Comparison of ENCODE assay signal across 22 cellular contexts in genomic region chr12:91920740-91921139, GRCh38.
"Had no signal": no experiment of that assay in that cellular context is flagged by ENCODE, and none has a peak within 500 bp of the region (broad histone marks: within the 10 kb centered on the region; RNA-seq: fewer than 3 reads in every experiment).

No MANE protein-coding gene starts in this region.

- H3K27ac Mint-ChIP-seq: activated T-helper 1 cell treated with anti-CD3 and anti-CD28 coated beads, Interleukin-12 subunit alpha, Interleukin-12 subunit beta, Interleukin-2, Interleukin-4 antibody, amounts not matched to agents 30 ng/mL and 10 ng/mL and 1 ng/mL, durations not matched to agents 14 hours and 24 hours and 36 hours; progenitor cell of endocrine pancreas had no signal

- ATAC-seq: foreskin keratinocyte; heart left ventricle; naive thymus-derived CD8-positive, alpha-beta T cell had no signal

- H3K27me3 Mint-ChIP-seq: central memory CD8-positive, alpha-beta T cell; naive thymus-derived CD8-positive, alpha-beta T cell; progenitor cell of endocrine pancreas had no signal

- DNase-seq: activated CD4-positive, alpha-beta T cell treated with anti-CD3 and anti-CD28 coated beads for 48 hours; activated CD4-positive, alpha-beta T cell treated with anti-CD3 and anti-CD28 coated beads, Interleukin-2, amount 50 U/mL, for 48 hours; activated CD8-positive, alpha-beta memory T cell treated with anti-CD3 and anti-CD28 coated beads, Interleukin-2, amount 50 U/mL, for 4 hours; activated gamma-delta T cell treated with Interleukin-2 at 50 U/mL for 16 hours; activated naive CD4-positive, alpha-beta T cell treated with anti-CD3 and anti-CD28 coated beads, Interleukin-2, amount 50 U/mL, for 16 hours; activated T-cell treated with anti-CD3 and anti-CD28 coated beads, Interleukin-2, amount 50 U/mL, for 1 hour; amniotic stem cell; effector CD4-positive, alpha-beta T cell; heart left ventricle; hypothalamus; immature natural killer cell; naive thymus-derived CD8-positive, alpha-beta T cell; stimulated activated CD4-positive, alpha-beta T cell treated with anti-CD3 and anti-CD28 coated beads, Interleukin-1b, Interleukin-23, amount 100 ng/mL, for 48 hours; stimulated activated CD4-positive, alpha-beta T cell treated with anti-CD3 and anti-CD28 coated beads, Interleukin-4, amount 100 ng/mL, for 4 hours; stimulated activated CD8-positive, alpha-beta memory T cell treated with anti-CD3 and anti-CD28 coated beads, Interleukin-4, amount 100 ng/mL, for 48 hours; stimulated activated naive CD4-positive, alpha-beta T cell; T-helper 1 cell; T-helper 9 cell had no signal

- H3K9me3 Mint-ChIP-seq: central memory CD8-positive, alpha-beta T cell had no signal

- H3K4me3 Mint-ChIP-seq: activated T-helper 1 cell treated with anti-CD3 and anti-CD28 coated beads, Interleukin-12 subunit alpha, Interleukin-12 subunit beta, Interleukin-2, Interleukin-4 antibody, amounts not matched to agents 30 ng/mL and 10 ng/mL and 1 ng/mL, durations not matched to agents 14 hours and 24 hours and 36 hours; central memory CD8-positive, alpha-beta T cell; immature natural killer cell had no signal
